9 cellular contexts compared by ENCODE assay signal in genomic region chr22:50085211-50085999, GRCh38.
DNase-seq lines count a peak whose midpoint lies in the region; ATAC-seq and TF ChIP-seq lines count a peak whose summit lies in the region.
"Had no signal": no experiment of that assay in that cellular context is flagged by ENCODE, and none has a peak within 500 bp of the region (broad histone marks: within the 10 kb centered on the region; RNA-seq: fewer than 3 reads in every experiment).

TSS of gene MLC1 (minus strand) at chr22:50085426. CDS start at chr22:50084902, 524 bp downstream.

- H3K4me1 Mint-ChIP-seq in nephron = peaks cover 8% of the 10 kb centered on the region

- H3K27me3 ChIP-seq in NT2/D1 (ENCODE audit: insufficient read depth, insufficient read length) = no peaks in the 10 kb centered on the region

- H3K4me3 Mint-ChIP-seq in nephron = peak within 1 kb of the TSS in 2 of 3 experiments; percentile 2

- ATAC-seq in HG03139 (IDR thresholded peaks at IDR 0.05; ENCODE audit: unreplicated experiment) = no peak
- no peak for ATAC-seq in HG02588 (IDR thresholded peaks at IDR 0.05; ENCODE audit: unreplicated experiment)

- H3K36me3 ChIP-seq in NT2/D1 (ENCODE audit: insufficient read depth, insufficient read length, low read length) = no peaks in the 10 kb centered on the region

- DNase-seq in GDM1 (lab: John Stamatoyannopoulos, UW) (peak; percentile 95), NT2/D1 (ENCODE audit: low read depth, low spot score) (peak; percentile 18), astrocyte of the hippocampus (ENCODE audit: low read depth, low spot score) (peak; percentile 89), iPS-NIHi11 (ENCODE audit: low spot score) (no peak), NCI-H446 treated with DMSO at 0.1 percent for 48 hours (lab: John Stamatoyannopoulos, UW) (no peak)
- DNase-seq: NCI-H82 had no signal

- no peak for TF ChIP-seq CTCF in nephron (IDR thresholded peaks at IDR 0.05; ENCODE audit: unreplicated experiment in 3 of 3)

- 0 out of 2 replicates have a peak, but pooled peaks cover 5% of the 10 kb centered on the region for H3K9me3 ChIP-seq in NT2/D1 (ENCODE audit: insufficient read depth, low read length)

- peaks cover 5% of the 10 kb centered on the region for H3K9me3 Mint-ChIP-seq in nephron

- H3K27me3 Mint-ChIP-seq in nephron (ENCODE audit: low read depth) = peaks cover 7% of the 10 kb centered on the region

- H3K9ac ChIP-seq in NT2/D1 (ENCODE audit: insufficient read length, low read depth) = no peak within 1 kb of the TSS

- no peak within 1 kb of the TSS for H3K4me3 ChIP-seq in NT2/D1 (ENCODE audit: insufficient read length, low read depth)

- peaks cover 14% of the 10 kb centered on the region for H3K4me1 ChIP-seq in NT2/D1 (ENCODE audit: insufficient read depth, insufficient read length)

- no peaks in the 10 kb centered on the region for H3K36me3 Mint-ChIP-seq in nephron (ENCODE audit: low read depth)

- peak within 1 kb of the TSS in 2 of 3 experiments; percentile 50 to 66 for H3K27ac Mint-ChIP-seq in nephron

Comparison
In these comparisons a context has a peak if more than half of its experiments do, and no peak if none do; other contexts are left out.
1. DNase-seq: peak in GDM1 (single experiment), NT2/D1 (single experiment) and astrocyte of the hippocampus (single experiment); none in iPS-NIHi11 (single experiment) and NCI-H446 treated with DMSO at 0.1 percent for 48 hours (single experiment).